Comparison of ENCODE assay signal across 7 cellular contexts in the genomic region with DNA sequence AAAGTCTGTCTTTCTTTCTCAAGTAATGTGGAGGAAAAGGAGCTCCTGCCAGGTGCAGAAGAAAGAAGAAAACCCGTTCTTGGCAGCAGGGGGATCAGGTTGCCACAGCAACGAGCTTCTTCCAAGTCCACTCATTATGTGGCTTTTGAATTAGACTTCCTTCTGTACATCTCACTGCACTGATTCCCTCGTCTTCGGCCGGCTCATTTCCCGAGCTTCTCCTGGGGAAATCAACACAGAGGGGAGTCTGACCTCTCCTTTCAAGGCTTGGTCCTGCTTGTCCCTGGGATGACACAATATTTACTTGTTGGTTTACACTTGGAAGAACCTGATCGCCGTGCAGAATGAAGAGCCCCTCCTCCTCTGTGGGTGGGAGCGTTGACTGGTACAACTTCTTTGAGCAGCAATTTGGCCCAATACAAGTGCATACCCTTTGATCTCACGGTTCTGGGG. TPM values are rescaled to one million over a fixed set of nuclear protein-coding genes. Genes with fewer than 3 reads are reported as not detected.
DNase-seq lines count a peak whose midpoint lies in the region; ATAC-seq, FAIRE-seq and TF ChIP-seq lines count a peak whose summit lies in the region.

No MANE protein-coding gene starts in this region.

- DNase-seq in H4 (ENCODE audit: low spot score) (peak; percentile 54), RCC 7860 (ENCODE audit: low spot score) (peak; percentile 59), hepatocyte (ENCODE audit: low spot score) (peak; percentile 72), retinal pigment epithelial cell (ENCODE audit: low read depth) (no peak), HK-2 (ENCODE audit: unreplicated experiment) (no peak)
- DNase-seq in activated T-cell treated with anti-CD3 and anti-CD28 coated beads, Interleukin-2, amount 50 U/mL, for 72 hours = no peak

- TF ChIP-seq CTCF in hepatocyte (IDR thresholded peaks at IDR 0.05; ENCODE audit: poor library complexity) (no peak), retinal pigment epithelial cell (conservative IDR thresholded peaks at IDR 0.05; ENCODE audit: low read depth, low read length) (peak; percentile 5)

- no peaks in the 10 kb centered on the region for H3K9me2 ChIP-seq in hepatocyte (replicated peaks; ENCODE audit: insufficient read depth)

- WGBS in hepatocyte (ENCODE audit: low lambda C conversion rate, missing lambda C conversion rate) = 1% methylated on average over 10 of the region's 10 CpGs

- no peaks in the 10 kb centered on the region for H3K79me2 ChIP-seq in hepatocyte

- H3K4me3 Mint-ChIP-seq in activated T-cell treated with anti-CD3 and anti-CD28 coated beads, Interleukin-2, amount 50 U/mL, for 72 hours = peak overlapping the region in 1 of 2 donors; percentile 27

- H3K4me2 ChIP-seq in hepatocyte = peak overlapping the region; percentile 73

- H3K36me3 Mint-ChIP-seq in activated T-cell treated with anti-CD3 and anti-CD28 coated beads, Interleukin-2, amount 50 U/mL, for 72 hours (ENCODE audit: insufficient read depth in 2 of 2) = no peaks in the 10 kb centered on the region

- H2AFZ ChIP-seq in hepatocyte = peak overlapping the region; percentile 11

- no peak for ATAC-seq in GM19351 (IDR thresholded peaks at IDR 0.05; ENCODE audit: unreplicated experiment)
- no peak for ATAC-seq in activated T-cell treated with anti-CD3 and anti-CD28 coated beads, Interleukin-2, amount 50 U/mL, for 72 hours (replicated peaks in 1 of 2)

- H3K27me3 ChIP-seq in hepatocyte = no peaks in the 10 kb centered on the region

- H3K4me1 ChIP-seq in hepatocyte (ENCODE audit: insufficient read depth) = peaks cover 14% of the 10 kb centered on the region

- no peaks in the 10 kb centered on the region for H3K9me3 Mint-ChIP-seq in activated T-cell treated with anti-CD3 and anti-CD28 coated beads, Interleukin-2, amount 50 U/mL, for 72 hours

- no peaks in the 10 kb centered on the region for H3K9me3 ChIP-seq in hepatocyte (ENCODE audit: low read depth)

- H3K27me3 Mint-ChIP-seq in activated T-cell treated with anti-CD3 and anti-CD28 coated beads, Interleukin-2, amount 50 U/mL, for 72 hours (ENCODE audit: low read depth) = peaks cover 11% of the 10 kb centered on the region

- H3K4me1 Mint-ChIP-seq in activated T-cell treated with anti-CD3 and anti-CD28 coated beads, Interleukin-2, amount 50 U/mL, for 72 hours (ENCODE audit: low read depth) = peaks cover 28% of the 10 kb centered on the region

- H3K27ac ChIP-seq in hepatocyte = peak overlapping the region; percentile 78

- FAIRE-seq in RCC 7860 (lab: Jason Lieb, UNC) = no peak

- H3K4me3 ChIP-seq in hepatocyte (no peak overlapping the region), retinal pigment epithelial cell (ENCODE audit: low read length) (no peak overlapping the region)

- H3K36me3 ChIP-seq in hepatocyte (replicated peaks; ENCODE audit: insufficient read depth, low read depth) = no peaks in the 10 kb centered on the region

- H4K20me1 ChIP-seq in hepatocyte (ENCODE audit: insufficient read depth, poor library complexity, severe bottlenecking) = no peaks in the 10 kb centered on the region

- no peak overlapping the region for H3K27ac Mint-ChIP-seq in activated T-cell treated with anti-CD3 and anti-CD28 coated beads, Interleukin-2, amount 50 U/mL, for 72 hours

RNA-seq across cellular contexts. Expression of a gene that starts 35.3 kb away (rescaled TPM):
- total RNA-seq in H4 (2014; rRNA removed; shearing (Covaris generic)) = not detected in 2 replicates
- total RNA-seq in hepatocyte = 0.50 and 1.1 TPM in 2 replicates
- polyA plus RNA-seq in hepatocyte = 1.1 TPM in 1 of 2 replicates, not detected in the other
- not detected for total RNA-seq in activated T-cell treated with anti-CD3 and anti-CD28 coated beads, Interleukin-2, amount 50 U/mL, for 72 hours

Comparison
In these comparisons a context has a peak if more than half of its experiments do, and no peak if none do; other contexts are left out.
1. DNase-seq: peak in H4 (single experiment), RCC 7860 (single experiment) and hepatocyte (single experiment); none in retinal pigment epithelial cell (single experiment), HK-2 (single experiment) and activated T-cell treated with anti-CD3 and anti-CD28 coated beads, Interleukin-2, amount 50 U/mL, for 72 hours (0 of 2).